22 cellular contexts compared by ENCODE assay signal in the genomic region with DNA sequence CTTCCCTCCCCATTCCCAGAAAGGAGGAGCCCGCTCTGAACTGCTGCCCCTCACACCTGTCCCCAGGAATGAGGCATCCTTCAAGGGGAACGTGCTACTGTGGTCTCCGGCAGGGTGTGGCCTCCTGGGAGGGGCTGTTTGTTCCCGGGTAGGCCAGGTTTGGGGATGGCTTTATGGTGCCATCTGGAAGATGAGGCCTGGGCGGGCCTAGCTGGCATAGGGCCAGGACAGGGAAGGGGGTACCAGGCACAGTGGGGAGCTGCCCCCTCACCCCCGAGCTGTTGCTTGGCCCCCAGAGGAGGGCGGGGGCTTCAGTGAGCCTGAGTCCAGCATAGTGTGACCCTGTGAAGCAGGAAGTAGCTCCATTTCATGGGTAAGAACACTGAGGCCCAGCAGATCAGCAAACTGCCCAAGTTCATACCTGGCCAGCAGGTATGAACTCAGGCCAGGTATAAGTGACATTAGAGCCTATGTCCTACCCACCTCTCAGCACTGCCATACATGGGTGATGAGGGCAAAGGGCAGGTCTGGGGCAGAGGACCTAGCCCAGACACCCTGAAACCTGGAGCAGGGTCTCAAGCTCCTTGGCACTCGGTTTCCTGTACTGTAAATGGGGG. TPM values are rescaled to one million over a fixed set of nuclear protein-coding genes. Genes with fewer than 3 reads are reported as not detected.
DNase-seq lines count a peak whose midpoint lies in the region; FAIRE-seq and TF ChIP-seq lines count a peak whose summit lies in the region.
"Had no signal": no experiment of that assay in that cellular context is flagged by ENCODE, and none has a peak within 500 bp of the region (broad histone marks: within the 10 kb centered on the region; RNA-seq: fewer than 3 reads in every experiment).

No MANE protein-coding gene starts in this region.

- TF ChIP-seq CTCF in HEK293 (tag by site-specific recombination; IDR thresholded peaks at IDR 0.05): no peak
- no peak for TF ChIP-seq CTCF in H1 (IDR thresholded peaks at IDR 0.05; ENCODE audit: control extremely low read depth in 1 of 3, insufficient read depth in 1 of 3, low read depth in 1 of 3, low read length in 3 of 3)
- TF ChIP-seq CTCF in neural progenitor cell (IDR thresholded peaks at IDR 0.05): no peak

- H3K36me3 ChIP-seq in HEK293 (ENCODE audit: control insufficient read depth in 2 of 2, insufficient read depth in 1 of 2, low read length in 2 of 2) (no peaks in the 10 kb centered on the region), H1 (ENCODE audit: control insufficient read depth in 2 of 4, insufficient read depth in 4 of 4, low read length in 3 of 4) (no peaks in the 10 kb centered on the region), neuronal stem cell (replicated peaks in 1 of 2; ENCODE audit: control insufficient read depth in 2 of 2, insufficient read depth in 2 of 2, low read length in 2 of 2) (no peaks in the 10 kb centered on the region), neural progenitor cell (no peaks in the 10 kb centered on the region)
- H3K36me3 ChIP-seq: BLaER1 treated with 17β-estradiol and CSF1 and Interleukin-3, amounts not matched to agents 10 nM and 100 nM had no signal

- H3K9ac ChIP-seq in H1 (replicated peaks in 1 of 4; ENCODE audit: extremely low read depth in 1 of 4, low read depth in 3 of 4, low read length in 3 of 4) (no peak overlapping the region), neuronal stem cell (ENCODE audit: low read depth, low read length, poor library complexity) (peak overlapping the region; percentile 30), neural progenitor cell (no peak overlapping the region)
- H3K9ac ChIP-seq: BLaER1 treated with 17β-estradiol and CSF1 and Interleukin-3, amounts not matched to agents 10 nM and 100 nM; GM23248 had no signal

- no peak overlapping the region for H3K56ac ChIP-seq in H1 (replicated peaks; ENCODE audit: insufficient read length, low read depth, low read length)

- no peaks in the 10 kb centered on the region for H3K36me3 Mint-ChIP-seq in neural progenitor cell
- H3K36me3 Mint-ChIP-seq: CD8-positive, alpha-beta T cell had no signal

- no peak overlapping the region for H4K5ac ChIP-seq in H1 (ENCODE audit: insufficient read length, low read depth, low read length)

- no peak overlapping the region for H2BK20ac ChIP-seq in H1 (ENCODE audit: low read length)

- peaks cover 8% of the 10 kb centered on the region for H3K27me3 Mint-ChIP-seq in neural progenitor cell (ENCODE audit: insufficient read depth, low read depth)

- H2BK12ac ChIP-seq in H1 (ENCODE audit: low read depth, low read length) (0 out of 2 replicates have a peak overlapping the region, but pooled peaks have one; percentile 14), neuronal stem cell (ENCODE audit: low read length) (no peak overlapping the region)

- H2AFZ ChIP-seq in H1 (ENCODE audit: low read length) (no peak overlapping the region), neuronal stem cell (ENCODE audit: low read length) (no peak overlapping the region), neural progenitor cell (replicated peaks) (no peak overlapping the region)
- H2AFZ ChIP-seq: GM23248 had no signal

- no peak overlapping the region for H3K27ac ChIP-seq in HEK293 (ENCODE audit: extremely low read depth, low read depth, low read length)
- no peak overlapping the region for H3K27ac ChIP-seq in H1 (ENCODE audit: low read depth, low read length)
- no peak overlapping the region for H3K27ac ChIP-seq in neuronal stem cell (replicated peaks; ENCODE audit: low read length)
- H3K27ac ChIP-seq in neural progenitor cell: no peak overlapping the region
- H3K27ac ChIP-seq: A549; BLaER1 treated with 17β-estradiol and CSF1 and Interleukin-3, amounts not matched to agents 10 nM and 100 nM; GM23248 had no signal

- 85% methylated on average over 8 of the region's 8 CpGs; no CpG with 5 or more reads in 1 of the 2 experiments for WGBS in H1 (ENCODE audit: extremely low coverage in 1 of 2, insufficient coverage in 1 of 2, insufficient read length in 1 of 2, insufficient replicate concordance in 2 of 2, low coverage in 1 of 2, low lambda C conversion rate in 2 of 2, missing lambda C conversion rate in 1 of 2), 2 experiments
- no CpG with 5 or more reads among the region's 8 CpGs for WGBS in neuronal stem cell (ENCODE audit: extremely low coverage in 2 of 2, insufficient read length in 2 of 2, insufficient replicate concordance in 1 of 2), 2 donors

- H2AK5ac ChIP-seq in H1 (ENCODE audit: low read depth, low read length) (0 out of 2 replicates have a peak overlapping the region, but pooled peaks have one; percentile 6), neuronal stem cell (ENCODE audit: low read depth, low read length) (peak overlapping the region; percentile 16)

- H4K8ac ChIP-seq in H1 (ENCODE audit: extremely low read depth, insufficient read depth, low read length): 0 out of 2 replicates have a peak overlapping the region, but pooled peaks have one; percentile 20
- no peak overlapping the region for H4K8ac ChIP-seq in neuronal stem cell (ENCODE audit: low read depth, low read length)

- no peaks in the 10 kb centered on the region for H3K4me1 ChIP-seq in HEK293 (ENCODE audit: control insufficient read depth, insufficient read depth, low read length)
- H3K4me1 ChIP-seq in H1 (replicated peaks in 1 of 4; ENCODE audit: control insufficient read depth in 3 of 4, insufficient read depth in 4 of 4, low read length in 3 of 4): peaks cover 0 to 13% (median 7%) of the 10 kb centered on the region in 4 experiments
- peaks cover 0 to under 1% of the 10 kb centered on the region in 2 donors for H3K4me1 ChIP-seq in neuronal stem cell (ENCODE audit: control insufficient read depth in 2 of 2, insufficient read depth in 1 of 2, low read depth in 1 of 2, low read length in 2 of 2)
- no peaks in the 10 kb centered on the region for H3K4me1 ChIP-seq in neural progenitor cell

- H3F3A ChIP-seq in neural progenitor cell (ENCODE audit: low read depth): peaks cover 2% of the 10 kb centered on the region

- H3K27ac Mint-ChIP-seq in neural progenitor cell: no peak overlapping the region
- H3K27ac Mint-ChIP-seq: CD8-positive, alpha-beta T cell had no signal

- no peak for TF ChIP-seq EP300 in H1 (IDR thresholded peaks at IDR 0.05; ENCODE audit: borderline replicate concordance in 1 of 2, low read depth in 2 of 2, low read length in 2 of 2)

- CTCF ChIA-PET in HEK293 (lab: Yijun Ruan, JAX) (interaction anchor here (0.5 kb wide), 1 partner anchor 219 kb away, joined by 3 read pairs; no protein-coding TSS in a partner anchor), H1 (lab: Charles Lee; ENCODE audit: partially characterized antibody) (interaction anchor here (1.0 to 2.7 kb wide), 6 partner anchors 8 to 113 kb away, joined by 4 to 13 read pairs (median 6); a partner anchor contains a TSS)

- no peak overlapping the region for H2BK120ac ChIP-seq in H1 (replicated peaks; ENCODE audit: low read depth, low read length)
- no peak overlapping the region for H2BK120ac ChIP-seq in neuronal stem cell (ENCODE audit: low read depth, low read length)

- no peak for TF ChIP-seq RAD21 in H1 (IDR thresholded peaks at IDR 0.05 in 1 of 2, conservative IDR thresholded peaks at IDR 0.05 in 1 of 2; ENCODE audit: low read depth in 2 of 2, low read length in 2 of 2)

- H3K18ac ChIP-seq in H1 (ENCODE audit: extremely low read depth, low read length) (no peak overlapping the region), neuronal stem cell (ENCODE audit: low read length) (peak overlapping the region; percentile 35)

- no peaks in the 10 kb centered on the region for H3K27me3 ChIP-seq in H1 (replicated peaks in 1 of 4; ENCODE audit: control insufficient read depth in 3 of 4, extremely low read depth in 1 of 4, insufficient read depth in 3 of 4, low read length in 3 of 4)
- no peaks in the 10 kb centered on the region for H3K27me3 ChIP-seq in neuronal stem cell (ENCODE audit: control insufficient read depth in 3 of 3, insufficient read depth in 3 of 3, low read depth in 1 of 3, low read length in 3 of 3)
- H3K27me3 ChIP-seq in neural progenitor cell: no peaks in the 10 kb centered on the region
- H3K27me3 ChIP-seq: BLaER1 treated with 17β-estradiol and CSF1 and Interleukin-3, amounts not matched to agents 10 nM and 100 nM had no signal

- H3K79me1 ChIP-seq in H1 (ENCODE audit: low read depth, low read length) (no peaks in the 10 kb centered on the region), neuronal stem cell (ENCODE audit: low read depth, low read length) (no peaks in the 10 kb centered on the region)

- TF ChIP-seq POLR2A in H1 (IDR thresholded peaks at IDR 0.05; ENCODE audit: control extremely low read depth in 1 of 2, low read depth in 2 of 2, low read length in 2 of 2): no peak

- H4K91ac ChIP-seq in H1 (replicated peaks; ENCODE audit: insufficient read length, low read length) (no peak overlapping the region), neuronal stem cell (ENCODE audit: low read depth, low read length, poor library complexity) (no peak overlapping the region)

- H3K14ac ChIP-seq in H1 (ENCODE audit: insufficient read length): no peak overlapping the region
- no peak overlapping the region for H3K14ac ChIP-seq in neuronal stem cell (ENCODE audit: low read length)

- H3K4me3 ChIP-seq in HEK293 (ENCODE audit: low read depth, low read length) (no peak overlapping the region), H1 (ENCODE audit: extremely low read depth in 1 of 4, insufficient read depth in 2 of 4, low read depth in 3 of 4, low read length in 4 of 4) (no peak overlapping the region), neuronal stem cell (ENCODE audit: low read length in 2 of 2) (no peak overlapping the region), neural progenitor cell (no peak overlapping the region)
- H3K4me3 ChIP-seq: A549; BLaER1 treated with 17β-estradiol and CSF1 and Interleukin-3, amounts not matched to agents 10 nM and 100 nM; GM23248 had no signal

- DNase-seq in AG08396 (ENCODE audit: low spot score) (peak; percentile 9), H1 (ENCODE audit: low read depth in 1 of 2, low spot score in 2 of 2) (no peak), neuronal stem cell (ENCODE audit: low spot score) (no peak), neural progenitor cell (ENCODE audit: low spot score) (no peak), SKM-1 (lab: John Stamatoyannopoulos, UW; ENCODE audit: unreplicated experiment) (no peak), HTR-8/SVneo (ENCODE audit: insufficient read length, low spot score) (no peak)
- DNase-seq: Calu3; CD8-positive, alpha-beta T cell; GF-D8; GM23248; NCI-H1417 treated with DMSO at 0.1 percent for 48 hours; NCI-H2029; NCI-H446 treated with DMSO at 0.1 percent for 48 hours; NK-92 treated with Interleukin-12 subunit alpha and Interleukin-12 subunit beta, amount 100 ng/mL, for 24 hours had no signal

- H3K4me2 ChIP-seq in H1 (ENCODE audit: insufficient read depth in 1 of 2, low read depth in 2 of 2, low read length in 2 of 2) (no peak overlapping the region), neuronal stem cell (ENCODE audit: insufficient read depth, low read length, poor library complexity, severe bottlenecking) (no peak overlapping the region), neural progenitor cell (no peak overlapping the region)
- H3K4me2 ChIP-seq: A549; BLaER1 treated with 17β-estradiol and CSF1 and Interleukin-3, amounts not matched to agents 10 nM and 100 nM had no signal

- no peaks in the 10 kb centered on the region for H3K9me3 ChIP-seq in HEK293 (ENCODE audit: control insufficient read depth, insufficient read depth, low read depth, low read length)
- H3K9me3 ChIP-seq in H1 (ENCODE audit: insufficient read depth in 2 of 2, low read depth in 1 of 2, low read length in 1 of 2): no peaks in the 10 kb centered on the region
- peaks cover 0 to 2% of the 10 kb centered on the region in 2 donors for H3K9me3 ChIP-seq in neuronal stem cell (replicated peaks in 1 of 2; ENCODE audit: control insufficient read depth in 2 of 2, insufficient read depth in 1 of 2, low read depth in 1 of 2, low read length in 2 of 2)
- no peaks in the 10 kb centered on the region for H3K9me3 ChIP-seq in neural progenitor cell (ENCODE audit: low read depth)
- H3K9me3 ChIP-seq: A549; BLaER1 treated with 17β-estradiol and CSF1 and Interleukin-3, amounts not matched to agents 10 nM and 100 nM had no signal

- no peaks in the 10 kb centered on the region for H3K9me3 Mint-ChIP-seq in neural progenitor cell
- H3K9me3 Mint-ChIP-seq: CD8-positive, alpha-beta T cell had no signal

- H3K23ac ChIP-seq in H1 (ENCODE audit: insufficient read length) (no peak overlapping the region), neuronal stem cell (ENCODE audit: low read depth, low read length, poor library complexity) (peak overlapping the region; percentile 62)

- H3K4ac ChIP-seq in H1 (replicated peaks; ENCODE audit: insufficient read length, low read depth, low read length) (no peak overlapping the region), neuronal stem cell (ENCODE audit: low read length) (no peak overlapping the region)

- H3K4me1 Mint-ChIP-seq in neural progenitor cell: peaks cover 5% of the 10 kb centered on the region

- H3K23me2 ChIP-seq in H1 (ENCODE audit: low read depth, low read length): no peaks in the 10 kb centered on the region

- H4K20me1 ChIP-seq in H1 (replicated peaks in 1 of 2; ENCODE audit: control insufficient read depth in 1 of 2, insufficient read depth in 2 of 2, low read length in 2 of 2): no peaks in the 10 kb centered on the region
- H4K20me1 ChIP-seq in neural progenitor cell (ENCODE audit: low read depth): no peaks in the 10 kb centered on the region

- H2BK5ac ChIP-seq in H1 (ENCODE audit: low read depth, low read length): no peak overlapping the region
- no peak overlapping the region for H2BK5ac ChIP-seq in neuronal stem cell (ENCODE audit: low read length)

- no peaks in the 10 kb centered on the region for H3K79me2 ChIP-seq in H1 (ENCODE audit: control insufficient read depth in 1 of 2, insufficient read depth in 2 of 2, low read length in 2 of 2)
- H3K79me2 ChIP-seq in neural progenitor cell (ENCODE audit: low read depth): no peaks in the 10 kb centered on the region

- FAIRE-seq in H1 (lab: Jason Lieb, UNC) (no peak), HTR-8/SVneo (lab: Jason Lieb, UNC) (no peak)
- FAIRE-seq: A549, GM18507, RCC 7860 had no signal

- H2BK15ac ChIP-seq in H1 (ENCODE audit: low read length) (peak overlapping the region; percentile 8; the same call in 1 of the 2 replicates), neuronal stem cell (ENCODE audit: low read length) (no peak overlapping the region)

- no peak overlapping the region for H3K4me3 Mint-ChIP-seq in neural progenitor cell
- H3K4me3 Mint-ChIP-seq: CD8-positive, alpha-beta T cell had no signal

- POLR2A ChIA-PET in HEK293 (lab: Yijun Ruan, JAX) (no interaction called here), H1 (lab: Charles Lee; ENCODE audit: partially characterized antibody) (interaction anchor here (1.0 to 2.0 kb wide), 3 partner anchors 21 to 148 kb away, joined by 3 to 7 read pairs (median 7); a partner anchor contains a TSS)

RNA-seq across cellular contexts. Expression of a gene that starts 17.5 kb away (rescaled TPM):
- total RNA-seq in H1 (2021; fragmentation: NEBNext Ultra II Directional; extraction: Animal tissue kit (Norgen Biotek cat#: 25700)): 0.15 TPM in 1 of 2 replicates, not detected in the other
- polyA plus RNA-seq in H1 (2011; rRNA removed): 0.30 TPM in 2 replicates
- 0.45 TPM for polyA plus RNA-seq in H1 (2011; cell fraction: cytosol; rRNA removed)
- polyA plus RNA-seq in H1 (2011; cell fraction: nucleus; rRNA removed): 0.87 TPM
- polyA plus RNA-seq in H1 (2012, experiment 1 of 2): 0.15 to 0.36 TPM (median 0.19 TPM) in 3 of 4 replicates, not detected in the other
- polyA plus RNA-seq in H1 (2012, experiment 2 of 2): not detected
- polyA plus RNA-seq in H1 (2013, experiment 1 of 2): 0.06 TPM
- polyA plus RNA-seq in H1 (2013, experiment 2 of 2): 0.06 TPM
- not detected in 2 replicates for polyA minus RNA-seq in H1 (2011; rRNA and poly(A)+ RNA removed)
- not detected for polyA minus RNA-seq in H1 (2011; cell fraction: cytosol; rRNA and poly(A)+ RNA removed)
- 0.40 TPM for polyA minus RNA-seq in H1 (2011; cell fraction: nucleus; rRNA and poly(A)+ RNA removed)
- polyA plus RNA-seq in neuronal stem cell (2013, experiment 1 of 2): 0.18 TPM
- 0.18 TPM for polyA plus RNA-seq in neuronal stem cell (2013, experiment 2 of 2)
- total RNA-seq in neural progenitor cell (ENCODE audit: low replicate concordance): 0.50 TPM in 1 of 2 replicates, not detected in the other
- total RNA-seq: GM23248, M059J, Right ventricle myocardium inferior, SK-MEL-5 had no signal
- polyA plus RNA-seq: GM23248 had no signal
